24 cellular contexts compared by ENCODE assay signal in genomic region chr9:77599492-77599891, GRCh38. TPM values are rescaled to one million over a fixed set of nuclear protein-coding genes. Genes with fewer than 3 reads are reported as not detected.
A peak's percentile ranks its signal among the peaks of the same experiment; 100 is the strongest.
DNase-seq lines count a peak whose midpoint lies in the region; ATAC-seq and TF ChIP-seq lines count a peak whose summit lies in the region.
"Had no signal": no experiment of that assay in that cellular context is flagged by ENCODE, and none has a peak within 500 bp of the region (broad histone marks: within the 10 kb centered on the region; RNA-seq: fewer than 3 reads in every experiment).

No MANE protein-coding gene starts in this region.

- H3K4me1 ChIP-seq in lower lobe of right lung (peaks cover 54% of the 10 kb centered on the region), subcutaneous abdominal adipose tissue (ENCODE audit: control insufficient read depth in 5 of 5, insufficient read depth in 5 of 5, low read length in 5 of 5) (peaks cover 6 to 44% (median 27%) of the 10 kb centered on the region in 5 donors)
- H3K4me1 ChIP-seq: Caco-2, HAP-1 had no signal

- DNase-seq in Right ventricle myocardium inferior (ENCODE audit: missing footprints): peak; percentile 50
- DNase-seq in cardiac septum (ENCODE audit: low spot score): no peak
- no peak for DNase-seq in WTC11 (ENCODE audit: low spot score)
- no peak for DNase-seq in lower lobe of right lung
- DNase-seq in activated T-cell treated with anti-CD3 and anti-CD28 coated beads, Interleukin-2, amount 50 U/mL, for 48 hours: no peak
- DNase-seq in NCI-H1092 (lab: John Stamatoyannopoulos, UW): no peak
- DNase-seq in activated naive CD8-positive, alpha-beta T cell treated with anti-CD3 and anti-CD28 coated beads, Interleukin-2, amount 50 U/mL, for 24 hours: no peak
- DNase-seq: 8988T; Caco-2; CD4-positive, alpha-beta memory T cell; DMS 273 treated with DMSO at 0.1 percent for 48 hours; DMS79 treated with DMSO at 0.1 percent for 48 hours; KBM-7; NCI-H1092 treated with DMSO at 0.1 percent for 48 hours; NCI-H1436 treated with DMSO at 0.1 percent for 48 hours; NCI-H2227 treated with DMSO at 0.1 percent for 48 hours; NCI-H510A; PC-9; RPMI8226; SIG-M5 had no signal

- no peak overlapping the region for H3K9ac ChIP-seq in subcutaneous abdominal adipose tissue (ENCODE audit: low read length in 5 of 5)
- H3K9ac ChIP-seq: BLaER1 treated with 17β-estradiol and CSF1 and Interleukin-3, amounts not matched to agents 10 nM and 100 nM had no signal

- no peak for ATAC-seq in Right ventricle myocardium inferior
- no peak; the same call in 1 of the 2 replicates for ATAC-seq in WTC11
- no peak for ATAC-seq in lower lobe of right lung
- no peak for ATAC-seq in activated naive CD8-positive, alpha-beta T cell treated with anti-CD3 and anti-CD28 coated beads, Interleukin-2, amount 50 U/mL, for 24 hours

- intact Hi-C loops in Right ventricle myocardium inferior (cut with DNase I) (loop anchor here (5.0 kb wide), 3 partner anchors 48 to 142 kb away; partner anchors contain the start of gene GNA14), cardiac septum (cut with DNase I) (no loop called here), lower lobe of right lung (cut with DNase I) (no loop called here)

- no peaks in the 10 kb centered on the region for H3K9me3 Mint-ChIP-seq in WTC11
- H3K9me3 Mint-ChIP-seq in activated naive CD8-positive, alpha-beta T cell treated with anti-CD3 and anti-CD28 coated beads, Interleukin-2, amount 50 U/mL, for 24 hours: no peaks in the 10 kb centered on the region
- H3K9me3 Mint-ChIP-seq: CD4-positive, alpha-beta memory T cell had no signal

- no peaks in the 10 kb centered on the region for H3K36me3 ChIP-seq in lower lobe of right lung
- H3K36me3 ChIP-seq in subcutaneous abdominal adipose tissue (ENCODE audit: control insufficient read depth in 5 of 5, insufficient read depth in 5 of 5, low read length in 5 of 5): no peaks in the 10 kb centered on the region
- H3K36me3 ChIP-seq: BLaER1 treated with 17β-estradiol and CSF1 and Interleukin-3, amounts not matched to agents 10 nM and 100 nM; HAP-1 had no signal

- TF ChIP-seq CTCF in WTC11 (IDR thresholded peaks at IDR 0.05) (no peak), lower lobe of right lung (IDR thresholded peaks at IDR 0.05) (no peak)

- H3K4me3 Mint-ChIP-seq in WTC11: no peak overlapping the region
- no peak overlapping the region for H3K4me3 Mint-ChIP-seq in activated naive CD8-positive, alpha-beta T cell treated with anti-CD3 and anti-CD28 coated beads, Interleukin-2, amount 50 U/mL, for 24 hours
- H3K4me3 Mint-ChIP-seq: CD4-positive, alpha-beta memory T cell had no signal

- H3K27ac Mint-ChIP-seq in WTC11: 0 out of 2 replicates have a peak overlapping the region, but pooled peaks have one; percentile 16
- H3K27ac Mint-ChIP-seq in activated naive CD8-positive, alpha-beta T cell treated with anti-CD3 and anti-CD28 coated beads, Interleukin-2, amount 50 U/mL, for 24 hours: no peak overlapping the region
- H3K27ac Mint-ChIP-seq: CD4-positive, alpha-beta memory T cell had no signal

- no peaks in the 10 kb centered on the region for H3K36me3 Mint-ChIP-seq in WTC11
- no peaks in the 10 kb centered on the region for H3K36me3 Mint-ChIP-seq in activated naive CD8-positive, alpha-beta T cell treated with anti-CD3 and anti-CD28 coated beads, Interleukin-2, amount 50 U/mL, for 24 hours (ENCODE audit: low read depth)
- H3K36me3 Mint-ChIP-seq: CD4-positive, alpha-beta memory T cell had no signal

- POLR2A ChIA-PET in WTC11 (lab: Charles Lee): no interaction called here

- H3K27me3 ChIP-seq in lower lobe of right lung (ENCODE audit: low read depth) (no peaks in the 10 kb centered on the region), subcutaneous abdominal adipose tissue (ENCODE audit: control insufficient read depth in 5 of 5, insufficient read depth in 4 of 5, low read length in 5 of 5) (no peaks in the 10 kb centered on the region)
- H3K27me3 ChIP-seq: BLaER1 treated with 17β-estradiol and CSF1 and Interleukin-3, amounts not matched to agents 10 nM and 100 nM had no signal

- H3K27ac ChIP-seq in lower lobe of right lung (peak overlapping the region; percentile 44), subcutaneous abdominal adipose tissue (ENCODE audit: low read depth, low read length) (peak overlapping the region; percentile 73)
- H3K27ac ChIP-seq: BLaER1 treated with 17β-estradiol and CSF1 and Interleukin-3, amounts not matched to agents 10 nM and 100 nM; PC-9 had no signal

- CTCF ChIA-PET in WTC11 (lab: Charles Lee): no interaction called here

- no peaks in the 10 kb centered on the region for H3K27me3 Mint-ChIP-seq in WTC11 (ENCODE audit: low read depth)
- H3K27me3 Mint-ChIP-seq in activated naive CD8-positive, alpha-beta T cell treated with anti-CD3 and anti-CD28 coated beads, Interleukin-2, amount 50 U/mL, for 24 hours: peaks cover 6% of the 10 kb centered on the region

- no peaks in the 10 kb centered on the region for H3K9me3 ChIP-seq in lower lobe of right lung
- H3K9me3 ChIP-seq in subcutaneous abdominal adipose tissue (ENCODE audit: control insufficient read depth in 5 of 5, low read length in 5 of 5): no peaks in the 10 kb centered on the region
- H3K9me3 ChIP-seq: BLaER1 treated with 17β-estradiol and CSF1 and Interleukin-3, amounts not matched to agents 10 nM and 100 nM; Caco-2; HAP-1 had no signal

- no peak overlapping the region for H3K4me3 ChIP-seq in lower lobe of right lung
- H3K4me3 ChIP-seq in subcutaneous abdominal adipose tissue (ENCODE audit: low read depth in 1 of 5, low read length in 5 of 5): no peak overlapping the region
- H3K4me3 ChIP-seq: BLaER1 treated with 17β-estradiol and CSF1 and Interleukin-3, amounts not matched to agents 10 nM and 100 nM; HAP-1; PC-9 had no signal

- H3K4me1 Mint-ChIP-seq in WTC11: peaks cover 90% of the 10 kb centered on the region
- H3K4me1 Mint-ChIP-seq in activated naive CD8-positive, alpha-beta T cell treated with anti-CD3 and anti-CD28 coated beads, Interleukin-2, amount 50 U/mL, for 24 hours: peaks cover 9% of the 10 kb centered on the region

TF ChIP-seq in WTC11, 78 proteins besides CTCF, POLR2A, EP300 and RAD21 (continues in another document):
- TF ChIP-seq CREB1 (CRISPR knock-in tag; IDR thresholded peaks at IDR 0.05) (no peak), MYBL2 (CRISPR knock-in tag; IDR thresholded peaks at IDR 0.05) (no peak), HMGA2 (CRISPR knock-in tag; IDR thresholded peaks at IDR 0.05) (no peak), ERG (CRISPR knock-in tag; IDR thresholded peaks at IDR 0.05) (no peak), EMX1 (CRISPR knock-in tag; IDR thresholded peaks at IDR 0.05) (no peak), JAZF1 (CRISPR knock-in tag; IDR thresholded peaks at IDR 0.05) (no peak), CREM (CRISPR knock-in tag; IDR thresholded peaks at IDR 0.05) (no peak), ATF6 (CRISPR knock-in tag; IDR thresholded peaks at IDR 0.05) (no peak), GTF2I (CRISPR knock-in tag; conservative IDR thresholded peaks at IDR 0.05) (no peak), ZNF121 (CRISPR knock-in tag; IDR thresholded peaks at IDR 0.05) (no peak), ZNF219 (CRISPR knock-in tag; IDR thresholded peaks at IDR 0.05; ENCODE audit: borderline replicate concordance) (no peak)

RNA-seq across cellular contexts. Expression of gene GNA14, which starts 48.6 kb away (rescaled TPM):
- total RNA-seq in Right ventricle myocardium inferior (2.6 TPM), cardiac septum (2.7 TPM), WTC11 (2021) (20.4 to 26.7 TPM (median 21.0 TPM) in 3 replicates), lower lobe of right lung (15.6 TPM)
- total RNA-seq: Caco-2; CD4-positive, alpha-beta memory T cell; HT1080 had no signal
